23 cellular contexts compared by ENCODE assay signal in the genomic region with DNA sequence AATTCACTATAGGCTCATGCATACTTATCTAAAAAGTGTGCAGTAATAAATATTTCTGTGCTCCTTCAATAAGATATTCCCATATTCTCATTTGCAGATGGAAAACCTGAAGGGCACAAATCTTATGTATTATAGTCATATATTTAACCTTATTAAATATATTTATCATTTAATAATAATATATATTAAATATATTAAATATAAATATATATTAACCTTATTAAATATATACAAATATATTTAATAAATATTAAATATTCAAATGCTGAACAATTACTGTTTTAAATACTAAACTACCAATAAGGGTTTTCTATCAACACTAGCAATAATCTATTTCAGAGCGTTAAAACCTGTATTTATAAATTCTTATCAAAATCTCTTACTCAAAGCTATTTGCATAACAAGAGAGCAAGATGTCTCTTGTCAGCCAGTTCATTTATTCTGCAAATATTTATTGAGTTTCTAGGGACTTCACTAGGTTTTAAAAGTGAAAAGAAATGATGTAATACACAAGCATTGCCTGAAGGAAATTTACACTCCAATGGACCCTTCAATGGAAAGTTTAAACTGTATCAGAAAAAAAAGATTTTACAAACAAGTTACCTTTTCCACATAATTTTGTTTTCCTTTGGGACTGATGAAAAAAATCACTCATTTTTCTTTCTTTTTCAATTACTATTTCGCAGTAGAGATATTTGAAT.
"Had no signal": no experiment of that assay in that cellular context is flagged by ENCODE, and none has a peak within 500 bp of the region (broad histone marks: within the 10 kb centered on the region; RNA-seq: fewer than 3 reads in every experiment).

No MANE protein-coding gene starts in this region.

- H3K4me3 Mint-ChIP-seq: activated B cell treated with CpG ODN at 0.5 μM for 24 hours; activated naive CD8-positive, alpha-beta T cell; effector memory CD8-positive, alpha-beta T cell; natural killer cell treated with Interleukin-12 subunit alpha and Interleukin-12 subunit beta and Interleukin-15 and Interleukin-18, amount 100 ng/mL, for 72 hours had no signal

- H3K27me3 Mint-ChIP-seq: activated B cell treated with CpG ODN at 0.5 μM for 24 hours; activated naive CD8-positive, alpha-beta T cell; effector memory CD8-positive, alpha-beta T cell; natural killer cell treated with Interleukin-12 subunit alpha and Interleukin-12 subunit beta and Interleukin-15 and Interleukin-18, amount 100 ng/mL, for 72 hours had no signal

- H3K9me3 ChIP-seq: body of pancreas, heart left ventricle, left ventricle myocardium inferior, mucosa of descending colon, thoracic aorta, upper lobe of left lung, vagina had no signal

- H3K27ac ChIP-seq: body of pancreas, heart left ventricle, left ventricle myocardium inferior, thoracic aorta, upper lobe of left lung, vagina had no signal

- H3K27ac Mint-ChIP-seq: activated B cell treated with CpG ODN at 0.5 μM for 24 hours; activated naive CD8-positive, alpha-beta T cell; effector memory CD8-positive, alpha-beta T cell; natural killer cell treated with Interleukin-12 subunit alpha and Interleukin-12 subunit beta and Interleukin-15 and Interleukin-18, amount 100 ng/mL, for 72 hours had no signal

- DNase-seq: activated B cell treated with CpG ODN at 0.5 μM for 24 hours; activated effector memory CD4-positive, alpha-beta T cell treated with Interleukin-2 at 50 U/mL for 16 hours; activated naive CD4-positive, alpha-beta T cell treated with Interleukin-2 at 50 U/mL for 16 hours; activated T-cell treated with anti-CD3 and anti-CD28 coated beads for 4 hours; aorta; body of pancreas; cerebellar nuclear complex; cortex of kidney; effector memory CD8-positive, alpha-beta T cell; heart left ventricle; left ventricle myocardium inferior; mucosa of descending colon; posterior cingulate gyrus; right cardiac atrium; stimulated activated CD4-positive, alpha-beta T cell treated with anti-CD3 and anti-CD28 coated beads, Interleukin-4, amount 100 ng/mL, for 1 hour; stimulated activated naive CD8-positive, alpha-beta T cell treated with anti-CD3 and anti-CD28 coated beads, Interleukin-15, Interleukin-2, amounts not matched to agents 100 U/mL and 50 U/mL, for 24 hours; T-helper 2 cell; upper lobe of left lung had no signal

- H3K4me1 Mint-ChIP-seq: activated B cell treated with CpG ODN at 0.5 μM for 24 hours had no signal

- H3K36me3 Mint-ChIP-seq: activated naive CD8-positive, alpha-beta T cell had no signal

- H3K4me3 ChIP-seq: body of pancreas, heart left ventricle, left ventricle myocardium inferior, lung, mucosa of descending colon, thoracic aorta, upper lobe of left lung, vagina had no signal

- H3K36me3 ChIP-seq: heart left ventricle, left ventricle myocardium inferior, thoracic aorta, upper lobe of left lung, vagina had no signal

- ATAC-seq: body of pancreas; effector memory CD8-positive, alpha-beta T cell; heart left ventricle; mucosa of descending colon; natural killer cell treated with Interleukin-12 subunit alpha and Interleukin-12 subunit beta and Interleukin-15 and Interleukin-18, amount 100 ng/mL, for 72 hours; right cardiac atrium; stimulated activated naive CD8-positive, alpha-beta T cell treated with anti-CD3 and anti-CD28 coated beads, Interleukin-15, Interleukin-2, amounts not matched to agents 100 U/mL and 50 U/mL, for 24 hours had no signal
